Comparison of ENCODE assay signal across 8 cellular contexts in the genomic region with DNA sequence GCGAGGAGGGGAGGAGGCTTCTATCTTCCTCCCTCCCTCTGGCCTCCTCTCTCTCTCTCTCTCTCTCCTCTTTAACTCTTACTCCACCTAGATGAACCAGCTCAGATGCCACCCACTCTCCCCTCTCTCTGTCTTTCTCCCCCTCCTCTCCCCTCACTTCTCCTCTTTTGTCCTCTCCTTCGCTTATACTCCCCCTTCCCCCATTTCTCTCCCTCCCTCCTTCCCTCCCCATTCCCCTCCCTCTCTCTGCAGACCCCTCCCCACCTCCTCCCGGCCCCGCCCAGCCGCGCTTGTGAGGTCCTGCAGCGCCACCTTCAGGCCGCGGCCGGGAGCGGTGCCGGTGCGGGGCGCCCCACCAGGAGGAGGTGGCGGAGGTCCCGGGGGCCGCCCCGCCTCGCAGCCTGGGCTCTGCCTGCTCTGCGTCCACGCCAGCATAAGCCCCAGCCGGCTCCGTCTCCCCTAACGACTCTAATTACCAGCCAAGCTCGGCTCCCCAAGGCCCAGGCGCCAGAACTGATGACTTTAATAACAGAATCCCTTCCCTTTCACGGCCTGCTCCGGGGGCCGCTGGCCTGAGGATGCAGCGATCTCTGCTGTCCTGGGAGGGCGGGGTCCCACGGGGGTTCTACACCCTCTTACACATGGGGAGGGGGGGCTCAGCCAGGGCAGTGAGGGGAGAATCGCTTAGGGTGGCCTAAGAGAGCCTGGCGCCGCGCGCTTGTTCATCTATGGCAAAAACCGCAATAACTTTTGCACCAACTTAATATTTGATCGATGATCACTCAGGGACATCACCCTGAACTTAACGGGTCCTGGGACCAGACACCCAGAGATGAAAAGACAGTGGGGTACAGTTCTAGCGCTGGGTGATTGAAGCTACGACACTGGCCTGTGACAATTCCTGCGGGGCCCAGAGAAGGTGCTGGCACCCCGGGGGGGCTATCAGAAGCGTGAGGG.
DNase-seq lines count a peak whose midpoint lies in the region; ATAC-seq and TF ChIP-seq lines count a peak whose summit lies in the region.

No MANE protein-coding gene starts in this region.

- TF ChIP-seq CTCF in AG04450 (IDR thresholded peaks at IDR 0.05; ENCODE audit: low read depth, low read length) (peak; percentile 60), WERI-Rb-1 (IDR thresholded peaks at IDR 0.05; ENCODE audit: low read depth, low read length) (peak; percentile 72), fibroblast of the aortic adventitia (IDR thresholded peaks at IDR 0.05; ENCODE audit: insufficient read depth, low read length) (peak; percentile 60), osteocyte (IDR thresholded peaks at IDR 0.05) (peak; percentile 75)

- H3K27me3 Mint-ChIP-seq in osteocyte (ENCODE audit: unreplicated experiment) = peaks cover 6% of the 10 kb centered on the region

- no peak for DNase-seq in AG04450 (ENCODE audit: low read depth, low spot score)
- peak; percentile 50 for DNase-seq in GM23248
- peak; percentile 84 for DNase-seq in WERI-Rb-1
- DNase-seq in fibroblast of the aortic adventitia (ENCODE audit: low read depth) = peak; percentile 53
- DNase-seq in osteocyte (ENCODE audit: extremely low spot score, unreplicated experiment) = no peak

- H3K4me1 Mint-ChIP-seq in osteocyte (ENCODE audit: unreplicated experiment) = peaks cover 42% of the 10 kb centered on the region

- no peak overlapping the region; the same call in 1 of the 2 replicates for H3K9ac ChIP-seq in GM23248

- CTCF ChIA-PET in AG04450 (lab: Charles Lee) = interaction anchor here (0.6 to 2.3 kb wide), 23 partner anchors 14 to 854 kb away, joined by 3 to 14 read pairs (median 4); no protein-coding TSS in a partner anchor

- peaks cover 14% of the 10 kb centered on the region for H3K4me1 ChIP-seq in GM23248 (ENCODE audit: insufficient read depth)

- H3K27ac ChIP-seq in AG04450 (ENCODE audit: low read depth, low read length) (no peak overlapping the region), GM23248 (no peak overlapping the region), WERI-Rb-1 (peak overlapping the region; percentile 6; the same call in 1 of the 2 replicates)

- H3K9me3 Mint-ChIP-seq in osteocyte (ENCODE audit: unreplicated experiment) = no peaks in the 10 kb centered on the region

- H3K27ac Mint-ChIP-seq in osteocyte (ENCODE audit: unreplicated experiment) = peak overlapping the region; percentile 50

- H3K36me3 ChIP-seq in GM23248 (ENCODE audit: low read depth) (no peaks in the 10 kb centered on the region), WERI-Rb-1 (no peaks in the 10 kb centered on the region)

- in situ Hi-C loops in GM23248 (cut with MboI) = loop anchor here (10.0 kb wide), 1 partner anchor 841 kb away; no protein-coding TSS in a partner anchor

- no peaks in the 10 kb centered on the region for H3K9me2 ChIP-seq in GM23248 (ENCODE audit: insufficient read depth)

- H3F3A ChIP-seq in GM23248 (ENCODE audit: insufficient read depth) = no peaks in the 10 kb centered on the region

- H2AFZ ChIP-seq in GM23248 = peak overlapping the region; percentile 69

- H3K4me3 ChIP-seq in AG04450 (ENCODE audit: low read depth, low read length) (peak overlapping the region; percentile 29; the same call in 1 of the 2 replicates), GM23248 (peak overlapping the region; percentile 58), WERI-Rb-1 (ENCODE audit: low read depth, low read length) (peak overlapping the region; percentile 28), fibroblast of the aortic adventitia (ENCODE audit: low read depth, low read length) (peak overlapping the region; percentile 39)

- H3K4me3 Mint-ChIP-seq in osteocyte (ENCODE audit: unreplicated experiment) = no peak overlapping the region

- H3K79me2 ChIP-seq in GM23248 (ENCODE audit: insufficient read depth) = no peaks in the 10 kb centered on the region

- WGBS in GM23248 (ENCODE audit: low coverage in 1 of 2, low lambda C conversion rate in 2 of 2, missing lambda C conversion rate in 2 of 2), 2 experiments = 18 to 25% methylated on average over 22 to 45 of the region's 45 CpGs

- H3K9me3 ChIP-seq in AG04450 (ENCODE audit: control insufficient read depth, insufficient read depth, low read length) = peaks cover 8% of the 10 kb centered on the region
- no peaks in the 10 kb centered on the region for H3K9me3 ChIP-seq in GM23248 (ENCODE audit: low read depth)
- H3K9me3 ChIP-seq in WERI-Rb-1 (ENCODE audit: severe bottlenecking) = peaks cover under 1% of the 10 kb centered on the region

- POLR2A ChIA-PET in AG04450 (lab: Yijun Ruan, JAX) = interaction anchor here (0.6 kb wide), 1 partner anchor 756 kb away, joined by 3 read pairs; no protein-coding TSS in a partner anchor

- H4K20me1 ChIP-seq in GM23248 (ENCODE audit: insufficient read depth) = no peaks in the 10 kb centered on the region

- peak overlapping the region; percentile 65 for H3K4me2 ChIP-seq in GM23248 (ENCODE audit: unreplicated experiment)

- no peak for ATAC-seq in HG03045 (IDR thresholded peaks at IDR 0.05; ENCODE audit: unreplicated experiment)
- ATAC-seq in GM21390 (IDR thresholded peaks at IDR 0.05; ENCODE audit: unreplicated experiment) = no peak
- ATAC-seq in HG03175 (IDR thresholded peaks at IDR 0.05; ENCODE audit: unreplicated experiment) = no peak

- no peaks in the 10 kb centered on the region for H3K36me3 Mint-ChIP-seq in osteocyte (ENCODE audit: unreplicated experiment)

- H3K27me3 ChIP-seq in AG04450 (ENCODE audit: control insufficient read depth, insufficient read depth, low read length) (peaks cover 6% of the 10 kb centered on the region), GM23248 (replicated peaks; ENCODE audit: insufficient read depth) (no peaks in the 10 kb centered on the region), WERI-Rb-1 (ENCODE audit: insufficient read depth, low read depth, severe bottlenecking) (no peaks in the 10 kb centered on the region)

Comparison
In these comparisons a context has a peak if more than half of its experiments do, and no peak if none do; other contexts are left out.
1. DNase-seq: peak in GM23248 (single experiment), WERI-Rb-1 (single experiment) and fibroblast of the aortic adventitia (single experiment); none in AG04450 (single experiment) and osteocyte (single experiment).
2. Peak in every context shown above with its lines, with median percentiles within 50 percentile points of each other: H3K4me3 ChIP-seq and CTCF ChIP-seq.